In the genomic region with DNA sequence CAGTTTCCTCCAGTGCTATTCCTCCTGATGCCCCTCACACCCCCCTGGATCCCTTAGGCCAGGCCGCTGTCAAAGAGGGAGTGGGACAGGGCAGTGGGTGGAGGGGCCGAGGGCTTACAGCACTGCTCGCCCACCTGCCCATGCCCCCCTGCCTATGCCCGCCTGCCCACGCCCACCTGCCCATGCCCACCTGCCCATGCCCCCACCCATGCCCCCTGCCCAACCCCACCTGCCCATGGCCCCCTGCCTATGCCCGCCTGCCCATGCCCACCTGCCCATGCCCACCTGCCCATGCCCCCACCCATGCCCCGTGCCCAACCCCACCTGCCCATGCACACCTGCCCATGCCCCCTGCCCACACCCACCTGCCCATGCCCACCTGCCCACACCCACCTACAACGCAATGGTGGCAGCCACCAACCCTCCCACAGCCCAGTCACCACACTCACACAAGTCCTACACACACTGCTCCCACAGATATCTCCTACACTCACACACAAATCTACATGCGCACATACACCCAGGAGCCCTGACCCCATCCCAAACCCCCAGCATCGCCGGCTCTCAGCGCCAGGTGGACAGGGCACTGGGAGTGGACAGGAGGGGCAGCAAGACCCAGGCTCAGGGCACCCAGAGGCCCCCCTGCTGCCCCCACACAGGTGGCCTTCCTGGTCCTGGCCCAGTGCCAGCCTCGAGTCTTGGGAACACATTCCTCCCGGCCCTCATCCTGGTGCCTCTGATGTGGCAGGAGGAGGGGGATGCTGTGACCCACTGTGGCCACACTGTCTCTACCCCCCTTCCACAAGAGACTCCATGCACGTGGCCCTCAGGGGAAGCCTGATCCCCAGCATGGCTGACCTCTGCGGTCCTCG, we compare ENCODE assay signal across 24 cellular contexts.
"Had no signal": no experiment of that assay in that cellular context is flagged by ENCODE, and none has a peak within 500 bp of the region (broad histone marks: within the 10 kb centered on the region; RNA-seq: fewer than 3 reads in every experiment).

No MANE protein-coding gene starts in this region.

- H3K4me3 ChIP-seq: colonic mucosa, dorsolateral prefrontal cortex, lower lobe of right lung, neural progenitor cell, sigmoid colon, smooth muscle cell, stomach, suprapubic skin, tibial nerve, uterus had no signal

- ATAC-seq: effector memory CD8-positive, alpha-beta T cell; esophagus mucosa; left lobe of liver; lower lobe of right lung; naive thymus-derived CD4-positive, alpha-beta T cell had no signal

- DNase-seq: activated gamma-delta T cell treated with Interleukin-2 at 50 U/mL for 16 hours; activated T-cell treated with anti-CD3 and anti-CD28 coated beads, Interleukin-2, amount 50 U/mL, for 1 hour; colonic mucosa; effector memory CD8-positive, alpha-beta T cell; foreskin melanocyte; lower lobe of right lung; naive thymus-derived CD4-positive, alpha-beta T cell; retina; sigmoid colon; stimulated activated CD4-positive, alpha-beta T cell treated with anti-CD3 and anti-CD28 coated beads, Interleukin-4, amount 100 ng/mL, for 24 hours; stomach; uterus had no signal

- H3K9me3 ChIP-seq: colonic mucosa, lower lobe of right lung, sigmoid colon, stomach, suprapubic skin, tibial nerve, uterus had no signal

- H3K4me1 ChIP-seq: colonic mucosa, lower lobe of right lung had no signal

- H3K27ac Mint-ChIP-seq: activated naive CD8-positive, alpha-beta T cell; effector memory CD8-positive, alpha-beta T cell; neural progenitor cell; progenitor cell of endocrine pancreas had no signal

- H3K4me2 ChIP-seq: neural progenitor cell, smooth muscle cell had no signal

- H3K36me3 Mint-ChIP-seq: activated naive CD8-positive, alpha-beta T cell; naive thymus-derived CD4-positive, alpha-beta T cell; neural progenitor cell had no signal

- H3K36me3 ChIP-seq: colonic mucosa, lower lobe of right lung, neural progenitor cell, sigmoid colon, stomach, suprapubic skin, tibial nerve, uterus had no signal

- FAIRE-seq: bronchial epithelial cell, endothelial cell of umbilical vein, TTC549 had no signal

- H3K27me3 ChIP-seq: colonic mucosa, uterus had no signal

- H3K27me3 Mint-ChIP-seq: activated naive CD8-positive, alpha-beta T cell had no signal

- H3K4me3 Mint-ChIP-seq: activated naive CD8-positive, alpha-beta T cell; effector memory CD8-positive, alpha-beta T cell; naive thymus-derived CD4-positive, alpha-beta T cell had no signal

- H3K9ac ChIP-seq: neural progenitor cell had no signal

- H2AFZ ChIP-seq: neural progenitor cell had no signal

- H3K9me3 Mint-ChIP-seq: effector memory CD8-positive, alpha-beta T cell; naive thymus-derived CD4-positive, alpha-beta T cell; neural progenitor cell had no signal

- H3K27ac ChIP-seq: colonic mucosa, lower lobe of right lung, neural progenitor cell, sigmoid colon, stomach, suprapubic skin, tibial nerve, uterus had no signal
